11 cellular contexts compared by ENCODE assay signal in the genomic region with DNA sequence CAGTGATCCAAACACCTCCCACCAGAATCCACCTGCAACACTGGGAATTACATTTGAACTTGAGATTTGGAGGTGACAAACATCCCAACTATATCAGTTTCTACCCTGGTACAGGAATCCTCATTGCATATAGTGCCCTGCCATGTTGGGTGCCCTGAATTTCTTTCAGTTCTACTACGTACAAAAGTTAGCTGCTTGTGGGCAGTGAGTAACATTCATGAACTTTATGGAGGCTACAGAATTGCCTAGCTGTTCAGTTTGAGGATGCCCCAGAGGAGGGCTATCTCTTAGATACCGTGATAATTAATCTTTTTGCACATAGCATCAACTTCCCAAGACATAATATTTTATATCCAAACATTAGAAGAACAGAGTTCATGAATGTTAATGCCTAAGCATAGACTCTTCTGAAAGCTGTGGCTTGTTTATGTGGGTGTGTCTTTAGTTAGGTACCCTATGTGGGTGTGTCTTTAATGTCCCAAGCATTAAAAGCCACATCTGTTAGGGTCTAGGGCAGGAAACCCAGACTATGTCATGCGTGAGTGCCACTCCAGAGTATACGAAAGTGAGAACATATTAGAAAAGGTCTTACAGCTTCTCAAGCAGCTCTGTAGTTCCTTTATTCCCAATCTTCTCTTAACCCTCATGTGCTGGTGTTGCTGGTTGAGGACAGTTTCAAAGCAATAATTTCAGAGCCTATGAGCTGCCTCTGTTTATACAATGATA. TPM values are rescaled to one million over a fixed set of nuclear protein-coding genes. Genes with fewer than 3 reads are reported as not detected.
DNase-seq lines count a peak whose midpoint lies in the region; ATAC-seq and TF ChIP-seq lines count a peak whose summit lies in the region.
"Had no signal": no experiment of that assay in that cellular context is flagged by ENCODE, and none has a peak within 500 bp of the region (broad histone marks: within the 10 kb centered on the region; RNA-seq: fewer than 3 reads in every experiment).

No MANE protein-coding gene starts in this region.

- peak overlapping the region; percentile 56 for H3K27ac Mint-ChIP-seq in stimulated activated memory B cell treated with anti-CD40 and anti-IgM and Interleukin-4, amounts not matched to agents 10 μg/mL and 1 μg/mL and 100 μg/mL, for 72 hours

- no peaks in the 10 kb centered on the region for H3K36me3 ChIP-seq in testis (ENCODE audit: low read depth, missing control alignments)

- no peaks in the 10 kb centered on the region for H3K9me3 Mint-ChIP-seq in stimulated activated memory B cell treated with anti-CD40 and anti-IgM and Interleukin-4, amounts not matched to agents 10 μg/mL and 1 μg/mL and 100 μg/mL, for 72 hours
- H3K9me3 Mint-ChIP-seq: central memory CD8-positive, alpha-beta T cell had no signal

- no peak overlapping the region for H3K27ac ChIP-seq in testis

- H3K9me3 ChIP-seq in testis = no peaks in the 10 kb centered on the region

- intact Hi-C loops in testis (cut with DNase I; ENCODE audit: low total_unique reads) = no loop called here

- H3K4me1 ChIP-seq in testis = no peaks in the 10 kb centered on the region

- 78 to 86% methylated on average over 4 of the region's 4 CpGs for WGBS in testis, 2 donors

- H3K27me3 ChIP-seq in testis = no peaks in the 10 kb centered on the region

- no peak overlapping the region for H3K4me3 ChIP-seq in testis

- DNase-seq in COLO829 (ENCODE audit: low spot score) (no peak), testis (no peak)
- DNase-seq in activated CD8-positive, alpha-beta memory T cell treated with anti-CD3 and anti-CD28 coated beads, Interleukin-2, amount 50 U/mL, for 48 hours = no peak
- DNase-seq: DMS79; kidney glomerular epithelial cell; stimulated activated naive CD4-positive, alpha-beta T cell treated with Interleukin-2 at 50 U/mL for 16 hours had no signal

- ATAC-seq in GM18909 (IDR thresholded peaks at IDR 0.05; ENCODE audit: poor library complexity, unreplicated experiment) (peak; percentile 93), GM21786 (IDR thresholded peaks at IDR 0.05; ENCODE audit: unreplicated experiment) (peak; percentile 95), HG03354 (IDR thresholded peaks at IDR 0.05; ENCODE audit: poor library complexity, severe bottlenecking, unreplicated experiment) (peak; percentile 93)
- ATAC-seq in stimulated activated memory B cell treated with anti-CD40 and anti-IgM and Interleukin-4, amounts not matched to agents 10 μg/mL and 1 μg/mL and 100 μg/mL, for 72 hours = peak; percentile 88

- H3K36me3 Mint-ChIP-seq in stimulated activated memory B cell treated with anti-CD40 and anti-IgM and Interleukin-4, amounts not matched to agents 10 μg/mL and 1 μg/mL and 100 μg/mL, for 72 hours = no peaks in the 10 kb centered on the region

- H3K4me1 Mint-ChIP-seq in stimulated activated memory B cell treated with anti-CD40 and anti-IgM and Interleukin-4, amounts not matched to agents 10 μg/mL and 1 μg/mL and 100 μg/mL, for 72 hours = peaks cover 29% of the 10 kb centered on the region

- no peak overlapping the region for H3K4me3 Mint-ChIP-seq in stimulated activated memory B cell treated with anti-CD40 and anti-IgM and Interleukin-4, amounts not matched to agents 10 μg/mL and 1 μg/mL and 100 μg/mL, for 72 hours
- H3K4me3 Mint-ChIP-seq: central memory CD8-positive, alpha-beta T cell had no signal

- no peak for TF ChIP-seq POLR2A in testis (IDR thresholded peaks at IDR 0.05)

- no peaks in the 10 kb centered on the region for H3K27me3 Mint-ChIP-seq in stimulated activated memory B cell treated with anti-CD40 and anti-IgM and Interleukin-4, amounts not matched to agents 10 μg/mL and 1 μg/mL and 100 μg/mL, for 72 hours
- H3K27me3 Mint-ChIP-seq: central memory CD8-positive, alpha-beta T cell had no signal

- TF ChIP-seq CTCF in testis (IDR thresholded peaks at IDR 0.05) = no peak

RNA-seq across cellular contexts. Expression of gene CHD1, which starts 47.0 kb away (rescaled TPM):
- 100 to 1,000 TPM; 104 to 117 TPM for total RNA-seq in testis
- 23.7 TPM for polyA plus RNA-seq in testis (ENCODE audit: insufficient read depth, low read depth, low replicate concordance)
